ENCODE assay signal across 8 cellular contexts in the genomic region with DNA sequence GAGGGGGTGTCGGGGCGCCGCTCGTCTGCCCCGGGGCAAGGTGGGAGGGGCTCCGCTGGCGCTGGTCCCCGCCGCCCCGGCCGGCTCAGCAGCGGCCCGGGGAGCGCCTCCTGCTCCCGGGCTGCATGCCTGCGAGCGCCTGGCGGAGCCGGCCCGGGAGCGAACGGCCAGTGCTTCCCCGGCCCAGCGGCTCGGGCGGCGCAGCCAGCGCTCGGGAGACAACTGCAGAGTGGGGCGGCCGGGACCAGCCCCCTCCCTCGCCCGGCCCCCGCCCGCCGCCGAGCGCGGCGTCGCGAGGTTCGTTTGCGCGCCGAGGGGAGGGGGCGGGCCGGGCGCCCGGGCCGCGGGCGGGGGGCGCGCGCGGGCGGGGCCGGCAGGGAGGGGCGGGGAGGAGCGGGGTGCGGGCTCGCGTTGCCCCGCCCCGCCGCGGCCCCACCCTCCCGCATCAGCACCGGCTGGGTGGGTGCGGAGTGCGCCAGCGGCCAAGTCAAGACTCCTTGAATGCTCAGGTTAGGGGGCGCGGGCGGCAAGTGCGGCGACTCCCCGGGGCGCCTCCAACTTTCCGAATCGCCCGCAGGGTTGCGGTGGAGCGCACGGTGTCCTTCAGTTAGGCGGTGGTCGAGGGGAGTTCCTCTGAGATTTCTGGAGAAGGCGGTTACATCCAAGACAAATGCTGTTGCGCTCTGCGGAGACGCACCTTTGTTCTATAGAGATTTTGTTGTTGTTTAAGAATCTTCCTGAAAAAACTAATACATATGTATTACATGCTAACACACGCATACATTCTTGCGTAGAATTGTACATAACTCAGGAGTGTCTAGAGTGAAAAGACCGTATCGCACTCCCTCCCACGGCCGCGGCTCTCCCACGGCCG. TPM values are rescaled to one million over a fixed set of nuclear protein-coding genes. Genes with fewer than 3 reads are reported as not detected.
A peak's percentile ranks its signal among the peaks of the same experiment; 100 is the strongest.
DNase-seq lines count a peak whose midpoint lies in the region; ATAC-seq, FAIRE-seq and TF ChIP-seq lines count a peak whose summit lies in the region.

Gene RGMA, minus strand, starts transcription at position 231 of the 874 bp plus-strand sequence. CDS start 279 bp downstream, outside the sequence.

- H3K4me1 ChIP-seq in lower lobe of right lung = peaks cover 17% of the 10 kb centered on the region
- peaks cover 0 to 10% of the 10 kb centered on the region in 2 donors for H3K4me1 ChIP-seq in thoracic aorta (ENCODE audit: control insufficient read depth in 1 of 2, low read depth in 2 of 2)

- ATAC-seq in lower lobe of right lung (peak; percentile 26 to 54), thoracic aorta (ENCODE audit: insufficient number of reproducible peaks, low FRiP score, low read depth) (no peak), GM21619 (IDR thresholded peaks at IDR 0.05; ENCODE audit: unreplicated experiment) (no peak)

- H3K4me3 ChIP-seq in MG63 (peak within 1 kb of the TSS; percentile 42), lower lobe of right lung (peak within 1 kb of the TSS; percentile 52), thoracic aorta (peak within 1 kb of the TSS; percentile 84)

- H3K27me3 ChIP-seq in MG63 = peaks cover 28% of the 10 kb centered on the region
- peaks cover 54% of the 10 kb centered on the region for H3K27me3 ChIP-seq in lower lobe of right lung (ENCODE audit: low read depth)
- no peaks in the 10 kb centered on the region for H3K27me3 ChIP-seq in thoracic aorta (replicated peaks; ENCODE audit: insufficient read depth)

- FAIRE-seq in HTR-8/SVneo (lab: Jason Lieb, UNC) = no peak

- peak; percentile 65 for DNase-seq in GM03348 (ENCODE audit: low spot score)
- peak; percentile 17 for DNase-seq in MG63
- DNase-seq in caudate nucleus (lab: John Stamatoyannopoulos, UW) = peak in 7 of 61 donors; percentile 15 to 53 (median 35)
- no peak for DNase-seq in lower lobe of right lung
- no peak for DNase-seq in thoracic aorta (ENCODE audit: low spot score)
- DNase-seq in activated gamma-delta T cell treated with Interleukin-2 at 50 U/mL for 16 hours = no peak
- DNase-seq in HTR-8/SVneo (ENCODE audit: insufficient read length, low spot score) = no peak

- H3K36me3 ChIP-seq in MG63 (no peaks in the 10 kb centered on the region), lower lobe of right lung (no peaks in the 10 kb centered on the region), thoracic aorta (no peaks in the 10 kb centered on the region)

- TF ChIP-seq CTCF in lower lobe of right lung (IDR thresholded peaks at IDR 0.05) = no peak
- no peak for TF ChIP-seq CTCF in thoracic aorta (IDR thresholded peaks at IDR 0.05)

- no peaks in the 10 kb centered on the region for H3K9me3 ChIP-seq in MG63
- no peaks in the 10 kb centered on the region for H3K9me3 ChIP-seq in lower lobe of right lung
- no peaks in the 10 kb centered on the region for H3K9me3 ChIP-seq in thoracic aorta

- peak within 1 kb of the TSS; percentile 67 for H3K27ac ChIP-seq in caudate nucleus (ENCODE audit: low read depth, low read length)
- H3K27ac ChIP-seq in lower lobe of right lung = peak within 1 kb of the TSS; percentile 31
- H3K27ac ChIP-seq in thoracic aorta = peak within 1 kb of the TSS in 1 of 2 donors; percentile 25

- intact Hi-C loops in lower lobe of right lung (cut with DNase I) = no loop called here

RNA-seq across cellular contexts. Expression of gene RGMA, which starts in this region (rescaled TPM):
- 0.47 TPM in 1 of 2 replicates, not detected in the other for total RNA-seq in MG63 (2014; rRNA removed; shearing (Covaris generic); ENCODE audit: low replicate concordance)
- total RNA-seq in lower lobe of right lung (9.7 TPM), thoracic aorta (10 to 100 TPM; 22.1 to 55.7 TPM)

Comparison
In these comparisons a context has a peak if more than half of its experiments do, and no peak if none do; other contexts are left out.
1. Peak in DNase-seq and H3K4me3 ChIP-seq in MG63; RNA of the gene not detected or under 1 TPM.
2. ATAC-seq: peak in lower lobe of right lung (2 of 2); none in thoracic aorta (single experiment) and GM21619 (single experiment).
3. Peak in every context shown above with its lines, with median percentiles within 50 percentile points of each other: H3K4me3 ChIP-seq.